ENCODE assay signal across 10 cellular contexts in genomic region chr21:14453964-14454641, GRCh38.
DNase-seq lines count a peak whose midpoint lies in the region; ATAC-seq lines count a peak whose summit lies in the region.
"Had no signal": no experiment of that assay in that cellular context is flagged by ENCODE, and none has a peak within 500 bp of the region (broad histone marks: within the 10 kb centered on the region; RNA-seq: fewer than 3 reads in every experiment).

No MANE protein-coding gene starts in this region.

- H3K4me3 Mint-ChIP-seq in activated CD8-positive, alpha-beta memory T cell treated with anti-CD3 and anti-CD28 coated beads, Interleukin-2, amount 10 ng/mL, durations not matched to agents 7 days and 5 days, result no peak overlapping the region
- H3K4me3 Mint-ChIP-seq in stimulated activated memory B cell treated with anti-CD40 and anti-IgM and Interleukin-4, amounts not matched to agents 10 μg/mL and 1 μg/mL and 100 μg/mL, for 72 hours, result no peak overlapping the region

- H3K4me1 Mint-ChIP-seq in activated CD8-positive, alpha-beta memory T cell treated with anti-CD3 and anti-CD28 coated beads, Interleukin-2, amount 10 ng/mL, durations not matched to agents 7 days and 5 days, result peaks cover 43% of the 10 kb centered on the region
- peaks cover 48% of the 10 kb centered on the region for H3K4me1 Mint-ChIP-seq in stimulated activated memory B cell treated with anti-CD40 and anti-IgM and Interleukin-4, amounts not matched to agents 10 μg/mL and 1 μg/mL and 100 μg/mL, for 72 hours

- in situ Hi-C loops in ACHN (cut with HindIII; ENCODE audit: low pct_ligation_motif_present, low pct_unique_long_range_greater_than_20kb, low sequenced_read_pairs), result no loop called here

- DNase-seq in activated CD8-positive, alpha-beta memory T cell treated with anti-CD3 and anti-CD28 coated beads, Interleukin-2, amount 10 ng/mL, durations not matched to agents 7 days and 5 days, result no peak
- DNase-seq in activated CD8-positive, alpha-beta memory T cell treated with anti-CD3 and anti-CD28 coated beads for 24 hours, result no peak
- peak; percentile 72 for DNase-seq in SK-N-DZ (ENCODE audit: low spot score)
- DNase-seq in ACHN, result no peak
- DNase-seq in stimulated activated CD4-positive, alpha-beta T cell treated with anti-CD3 and anti-CD28 coated beads, Interleukin-1b, Interleukin-23, amount 100 ng/mL, for 48 hours, result no peak
- DNase-seq: NCI-H446, upper lobe of right lung had no signal

- no peaks in the 10 kb centered on the region for H3K9me3 Mint-ChIP-seq in activated CD8-positive, alpha-beta memory T cell treated with anti-CD3 and anti-CD28 coated beads, Interleukin-2, amount 10 ng/mL, durations not matched to agents 7 days and 5 days (ENCODE audit: low read depth)
- H3K9me3 Mint-ChIP-seq in stimulated activated memory B cell treated with anti-CD40 and anti-IgM and Interleukin-4, amounts not matched to agents 10 μg/mL and 1 μg/mL and 100 μg/mL, for 72 hours, result no peaks in the 10 kb centered on the region

- H3K27me3 Mint-ChIP-seq in activated CD8-positive, alpha-beta memory T cell treated with anti-CD3 and anti-CD28 coated beads, Interleukin-2, amount 10 ng/mL, durations not matched to agents 7 days and 5 days, result no peaks in the 10 kb centered on the region
- no peaks in the 10 kb centered on the region for H3K27me3 Mint-ChIP-seq in stimulated activated memory B cell treated with anti-CD40 and anti-IgM and Interleukin-4, amounts not matched to agents 10 μg/mL and 1 μg/mL and 100 μg/mL, for 72 hours

- CTCF ChIA-PET in activated CD8-positive, alpha-beta memory T cell treated with anti-CD3 and anti-CD28 coated beads, Interleukin-2, amount 10 ng/mL, durations not matched to agents 7 days and 5 days (lab: Charles Lee), result interaction anchor here (1.4 to 2.3 kb wide), 2 partner anchors 10 to 282 kb away, joined by 5 to 9 read pairs; no protein-coding TSS in a partner anchor

- H3K36me3 Mint-ChIP-seq in activated CD8-positive, alpha-beta memory T cell treated with anti-CD3 and anti-CD28 coated beads, Interleukin-2, amount 10 ng/mL, durations not matched to agents 7 days and 5 days, result peaks cover 12% of the 10 kb centered on the region
- H3K36me3 Mint-ChIP-seq in stimulated activated memory B cell treated with anti-CD40 and anti-IgM and Interleukin-4, amounts not matched to agents 10 μg/mL and 1 μg/mL and 100 μg/mL, for 72 hours, result no peaks in the 10 kb centered on the region

- ATAC-seq in activated CD8-positive, alpha-beta memory T cell treated with anti-CD3 and anti-CD28 coated beads, Interleukin-2, amount 10 ng/mL, durations not matched to agents 7 days and 5 days, result peak; percentile 31
- ATAC-seq in HG02870 (IDR thresholded peaks at IDR 0.05; ENCODE audit: unreplicated experiment) (peak; percentile 3), HG03039 (IDR thresholded peaks at IDR 0.05; ENCODE audit: unreplicated experiment) (no peak)
- ATAC-seq in stimulated activated memory B cell treated with anti-CD40 and anti-IgM and Interleukin-4, amounts not matched to agents 10 μg/mL and 1 μg/mL and 100 μg/mL, for 72 hours, result no peak
- ATAC-seq: upper lobe of right lung had no signal

- peak overlapping the region; percentile 80 for H3K27ac Mint-ChIP-seq in activated CD8-positive, alpha-beta memory T cell treated with anti-CD3 and anti-CD28 coated beads, Interleukin-2, amount 10 ng/mL, durations not matched to agents 7 days and 5 days
- H3K27ac Mint-ChIP-seq in stimulated activated memory B cell treated with anti-CD40 and anti-IgM and Interleukin-4, amounts not matched to agents 10 μg/mL and 1 μg/mL and 100 μg/mL, for 72 hours, result peak overlapping the region; percentile 88

Comparison
In these comparisons a context has a peak if more than half of its experiments do, and no peak if none do; other contexts are left out.
1. ATAC-seq: peak in activated CD8-positive, alpha-beta memory T cell treated with anti-CD3 and anti-CD28 coated beads, Interleukin-2, amount 10 ng/mL, durations not matched to agents 7 days and 5 days (single experiment) and HG02870 (single experiment); none in stimulated activated memory B cell treated with anti-CD40 and anti-IgM and Interleukin-4, amounts not matched to agents 10 μg/mL and 1 μg/mL and 100 μg/mL, for 72 hours (single experiment) and HG03039 (single experiment).